Comparison of ENCODE assay signal across 11 cellular contexts in the genomic region with DNA sequence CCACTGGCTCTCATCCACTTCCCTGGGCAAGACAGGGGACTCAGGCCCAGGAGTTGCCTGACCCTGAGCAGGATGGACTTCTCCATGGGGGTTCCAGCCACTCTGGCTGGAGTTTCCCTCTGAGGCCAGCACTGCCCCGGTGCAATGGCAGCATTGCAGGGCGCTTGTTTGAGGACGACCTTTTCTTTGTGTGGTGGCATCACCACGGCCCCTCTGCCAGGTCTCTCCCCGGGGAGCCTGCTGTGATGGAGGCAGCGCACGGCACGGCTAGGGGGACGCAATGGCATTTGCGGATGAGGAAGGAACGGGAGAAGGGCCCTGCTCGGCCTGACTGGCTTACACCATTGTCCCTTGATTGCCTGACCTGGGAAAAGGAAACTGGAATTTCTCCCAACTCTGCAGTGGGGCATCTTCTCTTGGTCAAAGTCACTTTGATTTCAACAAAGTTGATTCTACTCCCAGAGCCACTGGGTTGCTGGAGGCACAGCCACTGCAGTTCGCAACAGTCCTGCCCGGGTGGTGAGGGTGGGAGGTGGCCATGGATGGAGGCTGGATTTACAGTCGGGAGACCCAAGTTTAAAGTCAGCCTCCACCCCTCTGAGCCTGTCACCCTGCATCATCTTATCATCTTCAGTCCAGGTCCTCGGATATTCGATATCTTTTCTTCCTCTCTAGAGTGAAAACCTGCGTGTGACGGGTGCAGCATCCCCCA.
"Had no signal": no experiment of that assay in that cellular context is flagged by ENCODE, and none has a peak within 500 bp of the region (broad histone marks: within the 10 kb centered on the region; RNA-seq: fewer than 3 reads in every experiment).

No MANE protein-coding gene starts in this region.

- H3K27ac ChIP-seq: lower lobe of right lung, ovary, uterus had no signal

- H3K36me3 ChIP-seq: lower lobe of right lung, ovary, uterus had no signal

- ATAC-seq: lower lobe of right lung; naive thymus-derived CD8-positive, alpha-beta T cell had no signal

- H3K27me3 ChIP-seq: ovary, uterus had no signal

- H3K9me3 ChIP-seq: lower lobe of right lung, ovary, uterus had no signal

- DNase-seq: activated CD8-positive, alpha-beta memory T cell treated with anti-CD3 and anti-CD28 coated beads, Interleukin-2, amount 50 U/mL, for 4 hours; activated gamma-delta T cell treated with Interleukin-2 at 50 U/mL for 16 hours; activated naive CD8-positive, alpha-beta T cell treated with anti-CD3 and anti-CD28 coated beads, Interleukin-2, amount 10 ng/mL, durations not matched to agents 7 days and 5 days; foreskin melanocyte; kidney glomerular epithelial cell; lower lobe of right lung; naive thymus-derived CD8-positive, alpha-beta T cell; ovary; T-helper 9 cell; uterus had no signal

- H3K4me3 ChIP-seq: lower lobe of right lung, ovary, skin epidermis, uterus had no signal
